ENCODE assay signal across 2 cellular contexts in genomic region chr4:156952078-156952759, GRCh38.
TF ChIP-seq lines count a peak whose summit lies in the region.

No MANE protein-coding gene starts in this region.

TF ChIP-seq in liver, 16 proteins besides CTCF, POLR2A, EP300 and RAD21:
- TF ChIP-seq TAF1 (conservative IDR thresholded peaks at IDR 0.05) (no peak), FOXA2 (IDR thresholded peaks at IDR 0.05) (peak; percentile 62), HNF4A (conservative IDR thresholded peaks at IDR 0.05) (peak in 1 of 2 donors; percentile 10), ZBTB33 (IDR thresholded peaks at IDR 0.05) (peak; percentile 17), RXRA (IDR thresholded peaks at IDR 0.05) (no peak)
TF ChIP-seq in liver: peak in this region for 3.

TF ChIP-seq in HepG2, 621 proteins besides CTCF, POLR2A, EP300 and RAD21:
- TF ChIP-seq PHF21A (CRISPR knock-in tag; IDR thresholded peaks at IDR 0.05) (no peak), ZNF761 (CRISPR knock-in tag; conservative IDR thresholded peaks at IDR 0.05) (no peak), ZNF44 (CRISPR knock-in tag; IDR thresholded peaks at IDR 0.05) (no peak), MZF1 (CRISPR knock-in tag; IDR thresholded peaks at IDR 0.05; ENCODE audit: borderline replicate concordance) (no peak), ZBTB1 (CRISPR knock-in tag; IDR thresholded peaks at IDR 0.05; ENCODE audit: borderline replicate concordance) (no peak), ZBTB39 (CRISPR knock-in tag; IDR thresholded peaks at IDR 0.05) (no peak), CSRNP1 (CRISPR knock-in tag; IDR thresholded peaks at IDR 0.05) (no peak), HNRNPK (IDR thresholded peaks at IDR 0.05; ENCODE audit: low read depth, low read length, poor library complexity, severe bottlenecking) (no peak), ZNF383 (CRISPR knock-in tag; IDR thresholded peaks at IDR 0.05; ENCODE audit: borderline replicate concordance) (no peak), ZNF607 (CRISPR knock-in tag; IDR thresholded peaks at IDR 0.05; ENCODE audit: borderline replicate concordance) (no peak), ZNF18 (CRISPR knock-in tag; IDR thresholded peaks at IDR 0.05; ENCODE audit: insufficient replicate concordance) (no peak), ZSCAN9 (CRISPR knock-in tag; IDR thresholded peaks at IDR 0.05; ENCODE audit: borderline replicate concordance) (no peak), HINFP (CRISPR knock-in tag; IDR thresholded peaks at IDR 0.05; ENCODE audit: low read depth) (no peak), GPBP1L1 (CRISPR knock-in tag; IDR thresholded peaks at IDR 0.05) (no peak), ZKSCAN5 (CRISPR knock-in tag; IDR thresholded peaks at IDR 0.05) (no peak), NFYB (CRISPR knock-in tag; IDR thresholded peaks at IDR 0.05) (no peak), ZNF646 (CRISPR knock-in tag; IDR thresholded peaks at IDR 0.05) (no peak), FOSL2 (CRISPR knock-in tag; IDR thresholded peaks at IDR 0.05) (no peak), FLYWCH1 (CRISPR knock-in tag; IDR thresholded peaks at IDR 0.05) (no peak), ZNF562 (CRISPR knock-in tag; IDR thresholded peaks at IDR 0.05; ENCODE audit: borderline replicate concordance) (no peak)
